35 cellular contexts compared by ENCODE assay signal in the genomic region with DNA sequence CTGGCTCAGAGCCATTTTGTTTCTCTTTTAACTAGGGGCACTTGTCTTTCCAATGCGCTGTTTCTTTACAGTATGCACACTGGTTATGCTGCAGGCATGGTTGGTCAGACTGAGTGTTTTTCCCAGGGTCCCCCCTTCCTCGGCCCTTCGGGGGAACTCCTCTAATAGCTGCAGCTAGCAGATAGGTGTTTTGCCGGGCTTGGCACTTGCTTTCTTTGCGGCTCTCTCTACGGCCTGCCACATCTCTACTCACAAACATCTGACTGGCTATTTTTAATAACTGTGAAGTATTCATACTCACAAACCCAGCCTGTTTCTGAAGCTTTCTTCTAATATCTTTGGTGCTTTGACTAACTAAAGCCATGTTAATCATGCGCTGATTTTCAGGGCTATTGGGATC.
"Had no signal": no experiment of that assay in that cellular context is flagged by ENCODE, and none has a peak within 500 bp of the region (broad histone marks: within the 10 kb centered on the region; RNA-seq: fewer than 3 reads in every experiment).

No MANE protein-coding gene starts in this region.

- H3K4me3 Mint-ChIP-seq: activated CD4-positive, alpha-beta memory T cell treated with anti-CD3 and anti-CD28 coated beads, Interleukin-2, amount 10 ng/mL, durations not matched to agents 7 days and 5 days; activated CD8-positive, alpha-beta memory T cell treated with anti-CD3 and anti-CD28 coated beads, Interleukin-2, amount 10 ng/mL, durations not matched to agents 7 days and 5 days; activated naive CD4-positive, alpha-beta T cell treated with anti-CD3 and anti-CD28 coated beads, Interleukin-2, amount 10 ng/mL, durations not matched to agents 7 days and 5 days; activated naive CD8-positive, alpha-beta T cell; activated naive CD8-positive, alpha-beta T cell treated with anti-CD3 and anti-CD28 coated beads, Interleukin-2, amount 50 U/mL, for 24 hours had no signal

- H3K27ac Mint-ChIP-seq: activated CD4-positive, alpha-beta memory T cell treated with anti-CD3 and anti-CD28 coated beads, Interleukin-2, amount 10 ng/mL, durations not matched to agents 7 days and 5 days; activated CD8-positive, alpha-beta memory T cell treated with anti-CD3 and anti-CD28 coated beads, Interleukin-2, amount 10 ng/mL, durations not matched to agents 7 days and 5 days; activated naive CD4-positive, alpha-beta T cell treated with anti-CD3 and anti-CD28 coated beads, Interleukin-2, amount 10 ng/mL, durations not matched to agents 7 days and 5 days; activated naive CD8-positive, alpha-beta T cell; activated naive CD8-positive, alpha-beta T cell treated with anti-CD3 and anti-CD28 coated beads, Interleukin-2, amount 50 U/mL, for 24 hours had no signal

- H3K27me3 Mint-ChIP-seq: activated CD4-positive, alpha-beta memory T cell treated with anti-CD3 and anti-CD28 coated beads, Interleukin-2, amount 10 ng/mL, durations not matched to agents 7 days and 5 days; activated CD8-positive, alpha-beta memory T cell treated with anti-CD3 and anti-CD28 coated beads, Interleukin-2, amount 10 ng/mL, durations not matched to agents 7 days and 5 days; activated naive CD4-positive, alpha-beta T cell treated with anti-CD3 and anti-CD28 coated beads, Interleukin-2, amount 10 ng/mL, durations not matched to agents 7 days and 5 days; activated naive CD8-positive, alpha-beta T cell; activated naive CD8-positive, alpha-beta T cell treated with anti-CD3 and anti-CD28 coated beads, Interleukin-2, amount 50 U/mL, for 24 hours had no signal

- H3K36me3 ChIP-seq: cardiac muscle cell, MG63, WERI-Rb-1 had no signal

- H3K27me3 ChIP-seq: cardiac muscle cell, MG63, Peyer's patch had no signal

- DNase-seq: activated CD4-positive, alpha-beta memory T cell treated with anti-CD3 and anti-CD28 coated beads, Interleukin-2, amount 10 ng/mL, durations not matched to agents 7 days and 5 days; activated CD4-positive, alpha-beta T cell treated with anti-CD3 and anti-CD28 coated beads for 1 hour; activated CD4-positive, alpha-beta T cell treated with anti-CD3 and anti-CD28 coated beads for 48 hours; activated CD4-positive, CD25-positive, alpha-beta regulatory T cell; activated CD8-positive, alpha-beta memory T cell treated with anti-CD3 and anti-CD28 coated beads for 24 hours; activated CD8-positive, alpha-beta memory T cell treated with anti-CD3 and anti-CD28 coated beads, Interleukin-2, amount 10 ng/mL, durations not matched to agents 7 days and 5 days; activated CD8-positive, alpha-beta memory T cell treated with anti-CD3 and anti-CD28 coated beads, Interleukin-2, amount 50 U/mL, for 48 hours; activated effector memory CD4-positive, alpha-beta T cell treated with Interleukin-2 at 50 U/mL for 16 hours; activated naive CD4-positive, alpha-beta T cell treated with anti-CD3 and anti-CD28 coated beads, Interleukin-2, amount 10 ng/mL, durations not matched to agents 7 days and 5 days; activated naive CD8-positive, alpha-beta T cell treated with anti-CD3 and anti-CD28 coated beads, Interleukin-2, amount 50 U/mL, for 24 hours; activated T-cell treated with anti-CD3 and anti-CD28 coated beads, Interleukin-2, amount 50 U/mL, for 48 hours; anterior cingulate cortex; Kasumi-1; KBM-7; MG63; NCI-H1048; NCI-H1105 treated with DMSO at 0.1 percent for 48 hours; NCI-H1436; NCI-H1694; NCI-H1930; NCI-H2081 treated with DMSO at 0.1 percent for 48 hours; NCI-H2171; NCI-H510A; NCI-H526; NCI-H748 treated with DMSO at 0.1 percent for 48 hours; NK-92 treated with Interleukin-12 subunit alpha and Interleukin-12 subunit beta, amount 100 ng/mL, for 24 hours; PC-3; Peyer's patch; RPMI8226; SW 1271; T-helper 1 cell; T1000; WERI-Rb-1 had no signal

- H3K4me1 ChIP-seq: Peyer's patch had no signal

- H3K27ac ChIP-seq: cardiac muscle cell, Peyer's patch, WERI-Rb-1 had no signal

- H3K4me3 ChIP-seq: cardiac muscle cell, MG63, Peyer's patch had no signal

- ATAC-seq: activated CD8-positive, alpha-beta memory T cell treated with anti-CD3 and anti-CD28 coated beads, Interleukin-2, amount 10 ng/mL, durations not matched to agents 7 days and 5 days; activated naive CD8-positive, alpha-beta T cell treated with anti-CD3 and anti-CD28 coated beads, Interleukin-2, amount 50 U/mL, for 24 hours; PC-3 had no signal
